ENCODE assay signal across 17 cellular contexts in the genomic region with DNA sequence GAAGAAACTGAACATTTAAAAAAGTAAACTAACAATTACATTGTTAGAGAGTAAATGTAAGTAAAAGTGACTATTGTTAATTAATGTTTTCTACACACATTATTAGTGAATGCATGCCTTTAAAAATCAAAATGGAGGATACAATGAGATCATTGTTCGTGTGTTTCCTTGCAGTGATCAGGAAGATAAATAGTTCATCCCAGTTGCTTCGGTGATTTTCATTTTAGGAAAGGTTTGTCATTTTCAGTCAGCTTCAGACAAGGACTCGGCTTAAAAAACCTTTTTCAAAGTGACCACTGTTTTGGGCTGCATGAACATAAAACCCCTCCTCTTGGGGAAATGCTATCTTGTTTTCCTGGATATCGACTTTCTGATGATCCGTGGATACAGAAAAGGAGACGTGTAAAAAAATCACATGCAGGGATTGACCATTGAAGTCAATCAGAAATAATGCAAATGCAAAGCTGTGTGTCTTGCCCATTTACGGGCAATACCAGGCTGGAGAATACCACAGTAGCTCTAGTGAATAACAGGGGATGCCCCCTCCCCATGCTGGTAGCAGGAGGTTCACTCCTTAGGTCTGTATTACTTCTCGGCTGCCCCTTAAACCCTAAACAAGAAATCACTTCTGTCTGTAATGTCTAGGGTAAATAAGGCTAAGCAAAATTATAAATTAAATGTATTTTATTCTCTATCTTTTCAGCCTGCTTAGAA.
DNase-seq lines count a peak whose midpoint lies in the region; ATAC-seq and TF ChIP-seq lines count a peak whose summit lies in the region.
"Had no signal": no experiment of that assay in that cellular context is flagged by ENCODE, and none has a peak within 500 bp of the region (broad histone marks: within the 10 kb centered on the region; RNA-seq: fewer than 3 reads in every experiment).

No MANE protein-coding gene starts in this region.

- intact Hi-C loops in left lung (cut with DNase I) = no loop called here

- H3K27ac ChIP-seq in HUES64 (ENCODE audit: low read depth, low read length) = peak overlapping the region; percentile 81; the same call in 1 of the 2 replicates
- peak overlapping the region; percentile 58 for H3K27ac ChIP-seq in iPS-18a (ENCODE audit: low read length)
- no peak overlapping the region for H3K27ac ChIP-seq in left lung
- H3K27ac ChIP-seq: cardiac muscle cell, ovary had no signal

- WGBS in HUES64 = 75% methylated on average over 7 of the region's 8 CpGs

- H3K4me3 ChIP-seq in HUES64 (ENCODE audit: low read length) (no peak overlapping the region), iPS-18a (ENCODE audit: low read length) (no peak overlapping the region), left lung (no peak overlapping the region)
- H3K4me3 ChIP-seq: BLaER1 treated with 17β-estradiol and CSF1 and Interleukin-3, amounts not matched to agents 10 nM and 100 nM; cardiac muscle cell; HAP-1; ovary; SJSA1 had no signal

- H3K27me3 Mint-ChIP-seq in activated naive CD8-positive, alpha-beta T cell treated with anti-CD3 and anti-CD28 coated beads for 36 hours = no peaks in the 10 kb centered on the region
- H3K27me3 Mint-ChIP-seq in stimulated activated memory B cell treated with anti-CD40 and anti-IgM and Interleukin-4, amounts not matched to agents 10 μg/mL and 1 μg/mL and 100 μg/mL, for 72 hours = no peaks in the 10 kb centered on the region

- H3K9me3 ChIP-seq in HUES64 (ENCODE audit: insufficient read depth, low read depth, low read length) = no peaks in the 10 kb centered on the region
- H3K9me3 ChIP-seq in iPS-18a (ENCODE audit: control insufficient read depth, low read depth, low read length) = no peaks in the 10 kb centered on the region
- H3K9me3 ChIP-seq in left lung = no peaks in the 10 kb centered on the region
- H3K9me3 ChIP-seq: HAP-1, ovary, SJSA1 had no signal

- H3K4me1 ChIP-seq in HUES64 (ENCODE audit: insufficient read depth, low read length) (peaks cover 59% of the 10 kb centered on the region), iPS-18a (ENCODE audit: control insufficient read depth, low read depth, low read length) (peaks cover 43% of the 10 kb centered on the region), left lung (peaks cover 20 to 47% of the 10 kb centered on the region in 2 donors)

- DNase-seq in activated naive CD8-positive, alpha-beta T cell treated with anti-CD3 and anti-CD28 coated beads for 36 hours = no peak
- DNase-seq in AG08396 (ENCODE audit: low spot score) (no peak), left lung (no peak)
- DNase-seq: activated CD8-positive, alpha-beta memory T cell treated with anti-CD3 and anti-CD28 coated beads for 24 hours; KG1; NCI-H1105 treated with DMSO at 0.1 percent for 48 hours; ovary; small intestine; stimulated activated naive CD4-positive, alpha-beta T cell had no signal

- H3K4me3 Mint-ChIP-seq in activated naive CD8-positive, alpha-beta T cell treated with anti-CD3 and anti-CD28 coated beads for 36 hours = no peak overlapping the region
- H3K4me3 Mint-ChIP-seq in stimulated activated memory B cell treated with anti-CD40 and anti-IgM and Interleukin-4, amounts not matched to agents 10 μg/mL and 1 μg/mL and 100 μg/mL, for 72 hours = no peak overlapping the region

- H3K36me3 Mint-ChIP-seq in activated naive CD8-positive, alpha-beta T cell treated with anti-CD3 and anti-CD28 coated beads for 36 hours = peaks cover 60% of the 10 kb centered on the region
- no peaks in the 10 kb centered on the region for H3K36me3 Mint-ChIP-seq in stimulated activated memory B cell treated with anti-CD40 and anti-IgM and Interleukin-4, amounts not matched to agents 10 μg/mL and 1 μg/mL and 100 μg/mL, for 72 hours

- no peaks in the 10 kb centered on the region for H3K36me3 ChIP-seq in HUES64 (ENCODE audit: insufficient read depth, low read length)
- no peaks in the 10 kb centered on the region for H3K36me3 ChIP-seq in iPS-18a (ENCODE audit: control insufficient read depth, low read depth, low read length)
- H3K36me3 ChIP-seq in left lung = no peaks in the 10 kb centered on the region
- H3K36me3 ChIP-seq: cardiac muscle cell, HAP-1, ovary had no signal

- H3K9ac ChIP-seq in HUES64 (ENCODE audit: low read depth, low read length) (peak overlapping the region; percentile 0; the same call in 1 of the 2 replicates), iPS-18a (ENCODE audit: low read length) (peak overlapping the region; percentile 42)
- H3K9ac ChIP-seq: BLaER1 treated with 17β-estradiol and CSF1 and Interleukin-3, amounts not matched to agents 10 nM and 100 nM had no signal

- H3K4me1 Mint-ChIP-seq in activated naive CD8-positive, alpha-beta T cell treated with anti-CD3 and anti-CD28 coated beads for 36 hours = peaks cover 80% of the 10 kb centered on the region
- peaks cover 74% of the 10 kb centered on the region for H3K4me1 Mint-ChIP-seq in stimulated activated memory B cell treated with anti-CD40 and anti-IgM and Interleukin-4, amounts not matched to agents 10 μg/mL and 1 μg/mL and 100 μg/mL, for 72 hours

- no peaks in the 10 kb centered on the region for H3K27me3 ChIP-seq in HUES64 (ENCODE audit: insufficient read depth, low read length)
- no peaks in the 10 kb centered on the region for H3K27me3 ChIP-seq in iPS-18a (ENCODE audit: control insufficient read depth, insufficient read depth, low read length)
- H3K27me3 ChIP-seq in left lung = no peaks in the 10 kb centered on the region
- H3K27me3 ChIP-seq: BLaER1 treated with 17β-estradiol and CSF1 and Interleukin-3, amounts not matched to agents 10 nM and 100 nM; cardiac muscle cell; ovary; SJSA1 had no signal

- H3K27ac Mint-ChIP-seq in activated naive CD8-positive, alpha-beta T cell treated with anti-CD3 and anti-CD28 coated beads for 36 hours = peak overlapping the region; percentile 26
- H3K27ac Mint-ChIP-seq in stimulated activated memory B cell treated with anti-CD40 and anti-IgM and Interleukin-4, amounts not matched to agents 10 μg/mL and 1 μg/mL and 100 μg/mL, for 72 hours = peak overlapping the region; percentile 72

- H3K9me3 Mint-ChIP-seq in activated naive CD8-positive, alpha-beta T cell treated with anti-CD3 and anti-CD28 coated beads for 36 hours = peaks cover 14% of the 10 kb centered on the region
- H3K9me3 Mint-ChIP-seq in stimulated activated memory B cell treated with anti-CD40 and anti-IgM and Interleukin-4, amounts not matched to agents 10 μg/mL and 1 μg/mL and 100 μg/mL, for 72 hours = no peaks in the 10 kb centered on the region

- no peak for TF ChIP-seq CTCF in left lung (IDR thresholded peaks at IDR 0.05)

- no peak for ATAC-seq in stimulated activated memory B cell treated with anti-CD40 and anti-IgM and Interleukin-4, amounts not matched to agents 10 μg/mL and 1 μg/mL and 100 μg/mL, for 72 hours
- no peak for ATAC-seq in left lung
- no peak for ATAC-seq in HG03280 (IDR thresholded peaks at IDR 0.05; ENCODE audit: unreplicated experiment)

Comparison
In these comparisons a context has a peak if more than half of its experiments do, and no peak if none do; other contexts are left out.
1. H3K27ac ChIP-seq: peak in HUES64 (single experiment) and iPS-18a (single experiment); none in left lung (0 of 2).